ENCODE assay signal across 8 cellular contexts in the genomic region with DNA sequence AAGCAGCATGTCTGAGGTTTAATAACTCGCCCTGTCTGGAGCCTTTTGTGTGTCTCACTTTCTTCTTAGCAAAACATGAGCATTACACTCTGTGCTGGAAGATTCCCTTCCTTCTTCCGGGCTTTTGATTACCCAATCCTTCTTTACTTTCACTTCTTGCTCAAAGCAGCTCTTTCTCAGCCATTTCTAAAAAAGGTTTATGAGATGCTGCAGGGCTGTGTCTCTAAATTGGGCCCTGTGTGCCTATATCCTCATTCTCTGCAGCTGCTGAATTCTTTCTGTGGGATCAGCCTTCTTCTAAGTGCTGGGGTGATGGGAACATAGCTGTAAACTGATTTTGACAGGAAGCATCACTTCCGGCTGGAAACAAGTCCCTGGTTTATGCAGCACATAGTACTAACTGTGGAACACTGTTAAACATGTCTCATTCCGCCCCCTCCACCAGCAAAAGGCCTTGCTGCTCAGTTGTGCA.
DNase-seq lines count a peak whose midpoint lies in the region; ATAC-seq and TF ChIP-seq lines count a peak whose summit lies in the region.

No MANE protein-coding gene starts in this region.

- in situ Hi-C loops in SK-MEL-5 (cut with HindIII; ENCODE audit: low pct_unique_long_range_greater_than_20kb, low sequenced_read_pairs) = no loop called here

- H3K36me3 ChIP-seq in stomach = no peaks in the 10 kb centered on the region
- no peaks in the 10 kb centered on the region for H3K36me3 ChIP-seq in effector memory CD4-positive, alpha-beta T cell (ENCODE audit: control insufficient read depth, insufficient read depth, low read length)

- TF ChIP-seq CTCF in stomach (IDR thresholded peaks at IDR 0.05) (no peak), chondrocyte (IDR thresholded peaks at IDR 0.05) (no peak)

- intact Hi-C loops in left cardiac atrium (cut with DNase I) = loop anchor here in 1 of 2 donors (10.0 kb wide), 1 partner anchor 106 kb away; no protein-coding TSS in a partner anchor
- intact Hi-C loops in stomach (cut with DNase I; ENCODE audit: low total_unique reads) = no loop called here

- TF ChIP-seq POLR2A in stomach (IDR thresholded peaks at IDR 0.05) (no peak), erythroblast (IDR thresholded peaks at IDR 0.05; ENCODE audit: low read length) (no peak)

- H3K9me3 ChIP-seq in stomach = no peaks in the 10 kb centered on the region
- H3K9me3 ChIP-seq in effector memory CD4-positive, alpha-beta T cell (ENCODE audit: control insufficient read depth, low read length) = no peaks in the 10 kb centered on the region

- H3K9me3 Mint-ChIP-seq in chondrocyte (ENCODE audit: low read depth) = no peaks in the 10 kb centered on the region

- no peak overlapping the region for H3K4me3 ChIP-seq in stomach
- H3K4me3 ChIP-seq in effector memory CD4-positive, alpha-beta T cell (ENCODE audit: insufficient read depth, low read depth, low read length, poor library complexity, severe bottlenecking) = no peak overlapping the region

- no peak overlapping the region for H3K27ac Mint-ChIP-seq in chondrocyte (ENCODE audit: unreplicated experiment)

- ATAC-seq in left cardiac atrium (peak; percentile 69 to 74), GM21825 (IDR thresholded peaks at IDR 0.05; ENCODE audit: unreplicated experiment) (no peak)

- H3K36me3 Mint-ChIP-seq in chondrocyte (ENCODE audit: low read depth) = no peaks in the 10 kb centered on the region

- H3K27me3 Mint-ChIP-seq in chondrocyte (ENCODE audit: low read depth) = no peaks in the 10 kb centered on the region

- peaks cover 13% of the 10 kb centered on the region for H3K4me1 Mint-ChIP-seq in chondrocyte (ENCODE audit: low read depth)

- peak overlapping the region in 4 of 5 donors; percentile 1 to 62 (median 52) for H3K27ac ChIP-seq in stomach
- no peak overlapping the region for H3K27ac ChIP-seq in effector memory CD4-positive, alpha-beta T cell (ENCODE audit: insufficient read depth, low read length, poor library complexity, severe bottlenecking)

- no peaks in the 10 kb centered on the region for H3K27me3 ChIP-seq in stomach
- H3K27me3 ChIP-seq in effector memory CD4-positive, alpha-beta T cell (replicated peaks; ENCODE audit: control insufficient read depth, insufficient read depth, low read length, poor library complexity, severe bottlenecking) = no peaks in the 10 kb centered on the region

- H3K4me1 ChIP-seq in stomach = peaks cover 0 to 14% (median 6%) of the 10 kb centered on the region in 4 donors
- no peaks in the 10 kb centered on the region for H3K4me1 ChIP-seq in effector memory CD4-positive, alpha-beta T cell (ENCODE audit: control insufficient read depth, insufficient read depth, low read length, poor library complexity, severe bottlenecking)

- no peak for TF ChIP-seq EP300 in stomach (IDR thresholded peaks at IDR 0.05)

- DNase-seq in H4 (ENCODE audit: low spot score) (peak; percentile 13), SK-MEL-5 (ENCODE audit: low read depth, low spot score) (peak; percentile 9), left cardiac atrium (no peak), stomach (no peak), chondrocyte (ENCODE audit: low spot score) (no peak), erythroblast (lab: John Stamatoyannopoulos, UW) (no peak)
- DNase-seq in effector memory CD4-positive, alpha-beta T cell = no peak

- no peak overlapping the region for H3K4me3 Mint-ChIP-seq in chondrocyte (ENCODE audit: unreplicated experiment)

- 49 to 71% (median 62%) methylated on average over 4 of the region's 4 CpGs for WGBS in stomach, 5 donors

Comparison
In these comparisons a context has a peak if more than half of its experiments do, and no peak if none do; other contexts are left out.
1. DNase-seq: peak in H4 (single experiment) and SK-MEL-5 (single experiment); none in left cardiac atrium (single experiment), stomach (single experiment), chondrocyte (single experiment), effector memory CD4-positive, alpha-beta T cell (0 of 3) and erythroblast (0 of 2).